Comparison of ENCODE assay signal across 8 cellular contexts in genomic region chr9:35732185-35733108, GRCh38. TPM values are rescaled to one million over a fixed set of nuclear protein-coding genes. Genes with fewer than 3 reads are reported as not detected.
DNase-seq lines count a peak whose midpoint lies in the region; ATAC-seq and TF ChIP-seq lines count a peak whose summit lies in the region.

A gene with protein sequence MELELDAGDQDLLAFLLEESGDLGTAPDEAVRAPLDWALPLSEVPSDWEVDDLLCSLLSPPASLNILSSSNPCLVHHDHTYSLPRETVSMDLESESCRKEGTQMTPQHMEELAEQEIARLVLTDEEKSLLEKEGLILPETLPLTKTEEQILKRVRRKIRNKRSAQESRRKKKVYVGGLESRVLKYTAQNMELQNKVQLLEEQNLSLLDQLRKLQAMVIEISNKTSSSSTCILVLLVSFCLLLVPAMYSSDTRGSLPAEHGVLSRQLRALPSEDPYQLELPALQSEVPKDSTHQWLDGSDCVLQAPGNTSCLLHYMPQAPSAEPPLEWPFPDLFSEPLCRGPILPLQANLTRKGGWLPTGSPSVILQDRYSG (plus strand): TSS chr9:35732666. CDS start chr9:35732773, 107 bp downstream.
TSS of gene TLN1 (minus strand) at chr9:35732195. CDS start at chr9:35725694, 6,501 bp downstream.

- peak; percentile 41 for TF ChIP-seq CTCF in Loucy (conservative IDR thresholded peaks at IDR 0.05; ENCODE audit: low read length)

- no peak within 1 kb of the TSS for H3K27ac Mint-ChIP-seq in natural killer cell treated with Interleukin-12 subunit alpha and Interleukin-12 subunit beta and Interleukin-15 and Interleukin-18, amount 100 ng/mL, for 72 hours
- H3K27ac Mint-ChIP-seq in stimulated activated naive CD8-positive, alpha-beta T cell treated with anti-CD3 and anti-CD28 coated beads, Interleukin-15, Interleukin-2, amounts not matched to agents 100 ng/mL and 50 ng/mL, for 24 hours = peak within 1 kb of the TSS; percentile 95

- H3K4me3 Mint-ChIP-seq in natural killer cell treated with Interleukin-12 subunit alpha and Interleukin-12 subunit beta and Interleukin-15 and Interleukin-18, amount 100 ng/mL, for 72 hours = no peak within 1 kb of the TSS
- H3K4me3 Mint-ChIP-seq in stimulated activated naive CD8-positive, alpha-beta T cell treated with anti-CD3 and anti-CD28 coated beads, Interleukin-15, Interleukin-2, amounts not matched to agents 100 ng/mL and 50 ng/mL, for 24 hours = no peak within 1 kb of the TSS

- H3K27me3 ChIP-seq in H7 (ENCODE audit: control insufficient read depth, insufficient read depth, low read length) = no peaks in the 10 kb centered on the region
- no peaks in the 10 kb centered on the region for H3K27me3 ChIP-seq in Loucy (ENCODE audit: insufficient read depth, low read length, poor library complexity, severe bottlenecking)

- H3K27me3 Mint-ChIP-seq in natural killer cell treated with Interleukin-12 subunit alpha and Interleukin-12 subunit beta and Interleukin-15 and Interleukin-18, amount 100 ng/mL, for 72 hours = no peaks in the 10 kb centered on the region
- no peaks in the 10 kb centered on the region for H3K27me3 Mint-ChIP-seq in stimulated activated naive CD8-positive, alpha-beta T cell treated with anti-CD3 and anti-CD28 coated beads, Interleukin-15, Interleukin-2, amounts not matched to agents 100 ng/mL and 50 ng/mL, for 24 hours

- peak within 1 kb of the TSS; percentile 72 for H3K9ac ChIP-seq in ES-I3 (ENCODE audit: low read depth, low read length)
- H3K9ac ChIP-seq in Loucy (ENCODE audit: low read depth, low read length, poor library complexity, severe bottlenecking) = peak within 1 kb of the TSS; percentile 92

- H3K36me3 ChIP-seq in ES-I3 (ENCODE audit: insufficient read depth, low read length) (peaks cover 12% of the 10 kb centered on the region), H7 (replicated peaks; ENCODE audit: control insufficient read depth, insufficient read depth, low read length) (peaks cover 19% of the 10 kb centered on the region), Loucy (ENCODE audit: insufficient read depth, low read length) (peaks cover 23% of the 10 kb centered on the region; the same call in 1 of the 2 replicates)

- H3K9me2 ChIP-seq in Loucy (replicated peaks; ENCODE audit: low read depth, low read length) = no peaks in the 10 kb centered on the region

- peak; percentile 97 for DNase-seq in H7
- peak; percentile 95 for DNase-seq in activated T-helper 9 cell treated with anti-CD3 and anti-CD28 coated beads, Interleukin-2, amount 50 U/mL, for 16 hours (ENCODE audit: low read depth)
- DNase-seq in fibroblast of peridontal ligament (ENCODE audit: extremely low read depth) = peak; percentile 99
- peak; percentile 99 for DNase-seq in natural killer cell treated with Interleukin-12 subunit alpha and Interleukin-12 subunit beta and Interleukin-15 and Interleukin-18, amount 100 ng/mL, for 72 hours (ENCODE audit: low spot score)

- H3K4me1 Mint-ChIP-seq in natural killer cell treated with Interleukin-12 subunit alpha and Interleukin-12 subunit beta and Interleukin-15 and Interleukin-18, amount 100 ng/mL, for 72 hours (ENCODE audit: low read depth in 2 of 2) = peaks cover 17 to 22% of the 10 kb centered on the region in 2 donors
- peaks cover 17% of the 10 kb centered on the region for H3K4me1 Mint-ChIP-seq in stimulated activated naive CD8-positive, alpha-beta T cell treated with anti-CD3 and anti-CD28 coated beads, Interleukin-15, Interleukin-2, amounts not matched to agents 100 ng/mL and 50 ng/mL, for 24 hours (ENCODE audit: low read depth)

- peak; percentile 91 to 93 for ATAC-seq in natural killer cell treated with Interleukin-12 subunit alpha and Interleukin-12 subunit beta and Interleukin-15 and Interleukin-18, amount 100 ng/mL, for 72 hours

- H3K4me2 ChIP-seq in Loucy (ENCODE audit: low read depth, low read length, poor library complexity, severe bottlenecking) = peak within 1 kb of the TSS; percentile 99

- peaks cover 17% of the 10 kb centered on the region for H3F3A ChIP-seq in Loucy (ENCODE audit: low read depth)

- no peaks in the 10 kb centered on the region for H3K9me3 Mint-ChIP-seq in natural killer cell treated with Interleukin-12 subunit alpha and Interleukin-12 subunit beta and Interleukin-15 and Interleukin-18, amount 100 ng/mL, for 72 hours
- no peaks in the 10 kb centered on the region for H3K9me3 Mint-ChIP-seq in stimulated activated naive CD8-positive, alpha-beta T cell treated with anti-CD3 and anti-CD28 coated beads, Interleukin-15, Interleukin-2, amounts not matched to agents 100 ng/mL and 50 ng/mL, for 24 hours

- TF ChIP-seq POLR2A in Raji (IDR thresholded peaks at IDR 0.05; ENCODE audit: insufficient read depth, low read depth, low read length) = peak; percentile 80

- H3K4me3 ChIP-seq in H7 (ENCODE audit: insufficient read depth, low read depth, low read length) (peak within 1 kb of the TSS; percentile 74), Loucy (ENCODE audit: low read length, poor library complexity, severe bottlenecking) (peak within 1 kb of the TSS; percentile 81)

- H3K9me3 ChIP-seq in ES-I3 (ENCODE audit: control insufficient read depth, insufficient read depth, low read length) (no peaks in the 10 kb centered on the region), Loucy (ENCODE audit: insufficient read depth, low read depth, low read length) (no peaks in the 10 kb centered on the region)

- H2AFZ ChIP-seq in Loucy (ENCODE audit: low read length) = peak within 1 kb of the TSS; percentile 76

- peaks cover 26% of the 10 kb centered on the region for H3K4me1 ChIP-seq in ES-I3 (ENCODE audit: insufficient read depth, low read length)
- H3K4me1 ChIP-seq in Loucy (ENCODE audit: insufficient read depth, low read length, poor library complexity, severe bottlenecking) = peaks cover 46% of the 10 kb centered on the region

- peaks cover 59% of the 10 kb centered on the region for H3K79me2 ChIP-seq in Loucy (ENCODE audit: insufficient read depth, low read length)

- H3K36me3 Mint-ChIP-seq in natural killer cell treated with Interleukin-12 subunit alpha and Interleukin-12 subunit beta and Interleukin-15 and Interleukin-18, amount 100 ng/mL, for 72 hours = peaks cover 17% of the 10 kb centered on the region
- peaks cover 21% of the 10 kb centered on the region for H3K36me3 Mint-ChIP-seq in stimulated activated naive CD8-positive, alpha-beta T cell treated with anti-CD3 and anti-CD28 coated beads, Interleukin-15, Interleukin-2, amounts not matched to agents 100 ng/mL and 50 ng/mL, for 24 hours (ENCODE audit: low read depth)

- H4K20me1 ChIP-seq in Loucy (ENCODE audit: insufficient read depth, low read length, poor library complexity, severe bottlenecking) = peaks cover 30% of the 10 kb centered on the region

RNA-seq across cellular contexts. Expression of the first gene that starts in this region (rescaled TPM):
- 26.0 and 28.6 TPM in 2 replicates for total RNA-seq in H7 (2014; rRNA removed; shearing (Covaris generic))
- 10 to 100 TPM; 29.4 to 35.7 TPM for total RNA-seq in natural killer cell treated with Interleukin-12 subunit alpha and Interleukin-12 subunit beta and Interleukin-15 and Interleukin-18, amount 100 ng/mL, for 72 hours

RNA-seq across cellular contexts. Expression of gene TLN1, which starts in this region (rescaled TPM):
- 91.2 and 106 TPM in 2 replicates for total RNA-seq in H7 (2014; rRNA removed; shearing (Covaris generic))
- 100 to 1,000 TPM; 490 to 539 TPM for total RNA-seq in natural killer cell treated with Interleukin-12 subunit alpha and Interleukin-12 subunit beta and Interleukin-15 and Interleukin-18, amount 100 ng/mL, for 72 hours

Comparison
In these comparisons a context has a peak if more than half of its experiments do, and no peak if none do; other contexts are left out.
1. Peak in every context shown above with its lines: DNase-seq, ATAC-seq and H3K4me3 ChIP-seq.